8 cellular contexts compared by ENCODE assay signal in genomic region chr16:89722392-89723278, GRCh38. TPM values are rescaled to one million over a fixed set of nuclear protein-coding genes. Genes with fewer than 3 reads are reported as not detected.
DNase-seq lines count a peak whose midpoint lies in the region; ATAC-seq and TF ChIP-seq lines count a peak whose summit lies in the region.

No MANE protein-coding gene starts in this region.

- DNase-seq in Jurkat, Clone E6-1 (ENCODE audit: low read depth, low spot score): peak; percentile 70
- DNase-seq in activated CD4-positive, alpha-beta T cell treated with anti-CD3 and anti-CD28 coated beads for 1 hour: peak; percentile 49
- DNase-seq in coronary artery (ENCODE audit: low spot score) (no peak), lung microvascular endothelial cell (ENCODE audit: low read depth in 2 of 2) (peak; percentile 32 to 75), NCI-H774 (lab: John Stamatoyannopoulos, UW) (no peak)
- DNase-seq in stimulated activated CD8-positive, alpha-beta memory T cell treated with anti-CD3 and anti-CD28 coated beads, Interleukin-7, amount 100 ng/mL, for 1 hour (ENCODE audit: low read depth in 2 of 2): peak; percentile 28 to 37

- peak overlapping the region; percentile 64 for H3K4me3 ChIP-seq in Jurkat, Clone E6-1 (ENCODE audit: low read length)
- H3K4me3 ChIP-seq in coronary artery: peak overlapping the region; percentile 95

- ATAC-seq in GM18511 (IDR thresholded peaks at IDR 0.05; ENCODE audit: unreplicated experiment) (peak; percentile 7), GM18868 (IDR thresholded peaks at IDR 0.05; ENCODE audit: unreplicated experiment) (no peak)

- peak overlapping the region; percentile 86 to 97 for H3K27ac ChIP-seq in coronary artery

- no peak for TF ChIP-seq CTCF in coronary artery (IDR thresholded peaks at IDR 0.05)

RNA-seq across cellular contexts. Expression of gene ZNF276, which starts 1.3 kb away (rescaled TPM):
- 38.3 TPM for polyA plus RNA-seq in Jurkat, Clone E6-1 (2012; ENCODE audit: insufficient read depth, insufficient read length)
- total RNA-seq in lung microvascular endothelial cell: 8.3 and 14.5 TPM in 2 replicates

RNA-seq across cellular contexts. Expression of gene VPS9D1, which starts 1.9 kb away (rescaled TPM):
- polyA plus RNA-seq in Jurkat, Clone E6-1 (2012; ENCODE audit: insufficient read depth, insufficient read length): 2.6 TPM
- total RNA-seq in lung microvascular endothelial cell: 4.1 and 4.4 TPM in 2 replicates

RNA-seq across cellular contexts. Expression of gene SPATA2L, which starts 21.1 kb away (rescaled TPM):
- 6.1 TPM for polyA plus RNA-seq in Jurkat, Clone E6-1 (2012; ENCODE audit: insufficient read depth, insufficient read length)
- total RNA-seq in lung microvascular endothelial cell: 8.1 and 10.1 TPM in 2 replicates

RNA-seq across cellular contexts. Expression of gene CDK10, which starts 36.1 kb away (rescaled TPM):
- 115 TPM for polyA plus RNA-seq in Jurkat, Clone E6-1 (2012; ENCODE audit: insufficient read depth, insufficient read length)
- 23.1 and 38.5 TPM in 2 replicates for total RNA-seq in lung microvascular endothelial cell

Comparison
In these comparisons a context has a peak if more than half of its experiments do, and no peak if none do; other contexts are left out.
1. DNase-seq: peak in Jurkat, Clone E6-1 (single experiment), activated CD4-positive, alpha-beta T cell treated with anti-CD3 and anti-CD28 coated beads for 1 hour (single experiment), lung microvascular endothelial cell (2 of 2) and stimulated activated CD8-positive, alpha-beta memory T cell treated with anti-CD3 and anti-CD28 coated beads, Interleukin-7, amount 100 ng/mL, for 1 hour (2 of 2); none in coronary artery (single experiment) and NCI-H774 (single experiment).